In the genomic region with DNA sequence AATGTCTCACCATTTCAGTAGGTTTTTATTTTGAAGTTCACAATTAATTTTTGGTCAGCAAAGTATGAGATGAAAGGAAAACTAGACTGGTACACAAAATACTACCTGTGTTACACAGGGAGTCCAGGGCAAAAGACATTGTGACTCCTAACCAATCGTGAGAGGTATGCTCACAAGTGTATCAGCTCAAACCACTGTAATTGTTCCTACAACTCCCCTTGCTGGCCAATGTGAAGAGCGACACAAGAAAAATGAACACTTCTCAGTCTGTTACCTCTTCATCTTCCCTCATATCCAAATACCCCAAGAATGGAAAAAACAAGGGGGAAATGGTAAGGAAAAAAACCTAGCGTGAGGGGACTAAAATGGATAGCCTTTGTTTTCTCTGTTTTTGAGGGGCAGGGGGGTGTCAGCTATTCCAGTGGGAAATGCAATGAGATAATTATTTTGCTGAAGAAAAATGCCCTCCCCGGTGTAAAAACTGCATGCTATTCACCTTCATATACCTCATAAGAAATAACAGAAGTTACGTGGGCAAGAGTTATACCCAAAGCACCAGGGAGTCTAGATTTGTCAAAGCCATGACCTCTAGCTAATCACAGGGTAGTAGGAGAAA, we compare ENCODE assay signal across 8 cellular contexts. TPM values are rescaled to one million over a fixed set of nuclear protein-coding genes. Genes with fewer than 3 reads are reported as not detected.
DNase-seq lines count a peak whose midpoint lies in the region; ATAC-seq and TF ChIP-seq lines count a peak whose summit lies in the region.

No MANE protein-coding gene starts in this region.

- peak overlapping the region; percentile 65 for H3K4me2 ChIP-seq in PC-9
- no peak overlapping the region for H3K4me2 ChIP-seq in fibroblast of lung (ENCODE audit: extremely low read depth, insufficient read depth, low read length)

- peaks cover 36% of the 10 kb centered on the region for H3F3A ChIP-seq in PC-9 (ENCODE audit: insufficient read depth, low read depth)

- BruUV-seq in PC-9 (replicated peaks; lab: Mats Ljungman, UMichigan): no TSS peak

- H3K9me3 ChIP-seq in PC-9 (ENCODE audit: insufficient read depth, low read depth): no peaks in the 10 kb centered on the region
- H3K9me3 ChIP-seq in fibroblast of lung (ENCODE audit: control insufficient read depth, insufficient read depth, low read depth, low read length): no peaks in the 10 kb centered on the region

- H3K27me3 ChIP-seq in PC-9 (ENCODE audit: insufficient read depth, low read depth) (no peaks in the 10 kb centered on the region), fibroblast of lung (ENCODE audit: control insufficient read depth, insufficient read depth, low read length) (no peaks in the 10 kb centered on the region)

- CTCF ChIA-PET in PC-9 (lab: Charles Lee): interaction anchor here (0.6 to 1.1 kb wide), 4 partner anchors 16 to 222 kb away, joined by 3 to 6 read pairs (median 4); no protein-coding TSS in a partner anchor

- POLR2A ChIA-PET in PC-9 (lab: Charles Lee; ENCODE audit: unreplicated experiment): interaction anchor here (0.6 to 0.7 kb wide), 2 partner anchors 91 to 356 kb away, joined by 3 to 4 read pairs; no protein-coding TSS in a partner anchor

- H4K20me1 ChIP-seq in PC-9 (ENCODE audit: insufficient read depth) (no peaks in the 10 kb centered on the region), fibroblast of lung (ENCODE audit: control insufficient read depth, extremely low read depth, insufficient read depth, low read length) (no peaks in the 10 kb centered on the region)

- H3K9me2 ChIP-seq in PC-9 (ENCODE audit: insufficient read depth): no peaks in the 10 kb centered on the region

- peak; percentile 47 for ATAC-seq in GM21423 (IDR thresholded peaks at IDR 0.05; ENCODE audit: unreplicated experiment)
- ATAC-seq in sciatic nerve: peak; percentile 35

- no peaks in the 10 kb centered on the region for H3K36me3 ChIP-seq in PC-9 (ENCODE audit: low read depth)
- H3K36me3 ChIP-seq in fibroblast of lung (ENCODE audit: control insufficient read depth, insufficient read depth, low read length): no peaks in the 10 kb centered on the region

- H3K9ac ChIP-seq in fibroblast of lung (ENCODE audit: insufficient read depth, low read length): no peak overlapping the region

- H3K4me1 ChIP-seq in PC-9 (replicated peaks; ENCODE audit: insufficient read depth): peaks cover 59% of the 10 kb centered on the region
- no peaks in the 10 kb centered on the region for H3K4me1 ChIP-seq in fibroblast of lung (ENCODE audit: control insufficient read depth, extremely low read depth, insufficient read depth, low read length)

- DNase-seq in GDM1 (lab: John Stamatoyannopoulos, UW) (peak; percentile 4), HuH-7 (ENCODE audit: low spot score) (peak; percentile 46), PC-9 (peak; percentile 28 to 83), fibroblast of lung (ENCODE audit: low read depth in 2 of 2) (peak; percentile 66), sciatic nerve (ENCODE audit: low spot score) (no peak), T-helper 9 cell (no peak), NCI-H446 treated with DMSO at 0.1 percent for 48 hours (lab: John Stamatoyannopoulos, UW) (no peak)

- 0 out of 2 replicates have a peak overlapping the region, but pooled peaks have one; percentile 8 for H3K4me3 ChIP-seq in PC-9
- no peak overlapping the region for H3K4me3 ChIP-seq in fibroblast of lung (replicated peaks in 1 of 4; ENCODE audit: control extremely low read depth in 1 of 4, insufficient read depth in 1 of 4, low read depth in 3 of 4, low read length in 4 of 4)

- peak; percentile 76 for TF ChIP-seq CTCF in PC-9 (conservative IDR thresholded peaks at IDR 0.05)
- peak; percentile 47 to 67 for TF ChIP-seq CTCF in fibroblast of lung (conservative IDR thresholded peaks at IDR 0.05 in 1 of 2, IDR thresholded peaks at IDR 0.05 in 1 of 2; ENCODE audit: low read depth in 1 of 2, low read length in 2 of 2)

- H3K27ac ChIP-seq in PC-9 (peak overlapping the region; percentile 66), fibroblast of lung (ENCODE audit: insufficient read depth, low read length) (no peak overlapping the region)

- H2AFZ ChIP-seq in PC-9 (0 out of 2 replicates have a peak overlapping the region, but pooled peaks have one; percentile 20), fibroblast of lung (ENCODE audit: low read length) (no peak overlapping the region)

- intact Hi-C loops in PC-9 (cut with micrococcal nuclease; ENCODE audit: unreplicated experiment): loop anchor here (1.0 to 5.0 kb wide), 7 partner anchors 46 to 662 kb away; partner anchors contain the start of gene N4BP2
- intact Hi-C loops in sciatic nerve (cut with DNase I): no loop called here

- no peaks in the 10 kb centered on the region for H3K79me2 ChIP-seq in PC-9 (ENCODE audit: low read depth)
- no peaks in the 10 kb centered on the region for H3K79me2 ChIP-seq in fibroblast of lung (ENCODE audit: control insufficient read depth, insufficient read depth, low read length)

RNA-seq across cellular contexts. Expression of gene NSUN7, which starts 30.6 kb away (rescaled TPM):
- total RNA-seq in PC-9 (2021): 16.8 and 18.5 TPM in 2 replicates
- 0.33 and 0.51 TPM in 2 replicates for total RNA-seq in fibroblast of lung
- not detected in 2 replicates for polyA plus RNA-seq in fibroblast of lung
- 0.03 TPM in 1 of 2 replicates, not detected in the other for polyA plus RNA-seq in fibroblast of lung (2012)
- polyA minus RNA-seq in fibroblast of lung (ENCODE audit: low replicate concordance): not detected in 2 replicates
- total RNA-seq in sciatic nerve: 1.2 TPM

Comparison
In these comparisons a context has a peak if more than half of its experiments do, and no peak if none do; other contexts are left out.
1. DNase-seq: peak in GDM1 (single experiment), HuH-7 (single experiment), PC-9 (2 of 2) and fibroblast of lung (2 of 2); none in sciatic nerve (single experiment), T-helper 9 cell (single experiment) and NCI-H446 treated with DMSO at 0.1 percent for 48 hours (single experiment).